ENCODE assay signal across 8 cellular contexts in genomic region chr9:116494815-116495634, GRCh38.
DNase-seq lines count a peak whose midpoint lies in the region; ATAC-seq and FAIRE-seq lines count a peak whose summit lies in the region.

No MANE protein-coding gene starts in this region.

- peak; percentile 7 for DNase-seq in activated T-cell treated with anti-CD3 and anti-CD28 coated beads for 24 hours (ENCODE audit: low read depth)
- DNase-seq in activated T-cell treated with anti-CD3 and anti-CD28 coated beads, Interleukin-2, amount 50 U/mL, for 1 hour: no peak
- peak; percentile 45 for DNase-seq in HuH-7 (ENCODE audit: low spot score)
- peak; percentile 13 for DNase-seq in activated naive CD4-positive, alpha-beta T cell treated with anti-CD3 and anti-CD28 coated beads, Interleukin-2, amount 50 U/mL, for 16 hours
- peak; percentile 35 to 65 for DNase-seq in left colon
- DNase-seq in urothelium cell line (ENCODE audit: low spot score): peak; percentile 36
- DNase-seq in epidermal melanocyte (ENCODE audit: insufficient read length, low spot score): no peak
- DNase-seq in NCI-H187 treated with DMSO at 0.1 percent for 48 hours (lab: John Stamatoyannopoulos, UW): no peak

- intact Hi-C loops in left colon (cut with DNase I, micrococcal nuclease): no loop called here

- peak; percentile 56 for ATAC-seq in left colon

- FAIRE-seq in urothelium cell line (lab: Jason Lieb, UNC): no peak

Comparison
In these comparisons a context has a peak if more than half of its experiments do, and no peak if none do; other contexts are left out.
1. DNase-seq: peak in activated T-cell treated with anti-CD3 and anti-CD28 coated beads for 24 hours (single experiment), HuH-7 (single experiment), activated naive CD4-positive, alpha-beta T cell treated with anti-CD3 and anti-CD28 coated beads, Interleukin-2, amount 50 U/mL, for 16 hours (single experiment), left colon (2 of 2) and urothelium cell line (single experiment); none in activated T-cell treated with anti-CD3 and anti-CD28 coated beads, Interleukin-2, amount 50 U/mL, for 1 hour (single experiment), epidermal melanocyte (single experiment) and NCI-H187 treated with DMSO at 0.1 percent for 48 hours (single experiment).